8 cellular contexts compared by ENCODE assay signal in the genomic region with DNA sequence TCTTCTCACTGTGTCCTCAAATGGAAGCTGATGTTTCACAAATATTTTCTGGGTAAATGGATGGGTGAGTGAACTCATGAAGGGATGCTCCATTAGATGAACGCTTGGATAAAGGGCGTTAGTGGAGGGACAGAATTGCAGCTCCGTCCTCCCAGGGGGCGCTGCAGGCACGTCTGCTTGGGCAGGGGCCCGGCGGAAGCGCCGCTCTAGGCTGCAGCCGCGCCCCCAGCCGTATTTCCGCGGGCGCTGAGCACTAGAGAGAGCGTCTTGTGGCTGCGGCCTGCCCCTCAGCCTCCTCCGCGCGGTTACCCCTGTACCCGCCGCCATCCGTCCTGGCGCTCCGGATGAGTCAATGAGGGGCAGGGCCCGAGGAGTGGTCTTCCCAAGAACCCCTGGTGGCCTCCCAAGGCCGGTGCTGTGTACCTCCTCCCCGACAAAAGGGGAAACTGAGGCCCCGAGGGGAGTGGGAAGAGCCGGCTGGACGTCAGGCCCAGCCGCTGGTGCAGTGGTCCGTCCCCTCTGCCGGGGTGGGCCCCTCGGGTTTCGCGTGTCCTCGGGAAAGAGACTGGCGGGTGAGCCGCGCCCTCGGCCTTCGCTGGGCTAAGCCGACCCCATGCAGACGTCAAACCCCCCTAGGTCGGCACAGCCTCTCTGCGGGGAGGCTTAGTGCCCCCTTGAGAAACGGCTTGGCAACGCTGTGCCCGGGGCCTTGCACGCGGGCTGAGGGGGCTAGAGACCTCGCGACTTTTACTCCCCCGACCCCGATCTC. TPM values are rescaled to one million over a fixed set of nuclear protein-coding genes. Genes with fewer than 3 reads are reported as not detected.
A peak's percentile ranks its signal among the peaks of the same experiment; 100 is the strongest.
DNase-seq lines count a peak whose midpoint lies in the region; ATAC-seq, FAIRE-seq and TF ChIP-seq lines count a peak whose summit lies in the region.

No MANE protein-coding gene starts in this region.

- H3F3A ChIP-seq in Loucy (ENCODE audit: low read depth) = no peaks in the 10 kb centered on the region

- peaks cover 13% of the 10 kb centered on the region for H3K36me3 Mint-ChIP-seq in natural killer cell treated with Interleukin-12 subunit alpha and Interleukin-12 subunit beta and Interleukin-15 and Interleukin-18, amount 100 ng/mL, for 72 hours

- H3K27ac ChIP-seq in RWPE1 = peak overlapping the region; percentile 67

- no peaks in the 10 kb centered on the region for H3K27me3 ChIP-seq in Loucy (ENCODE audit: insufficient read depth, low read length, poor library complexity, severe bottlenecking)

- no peak for FAIRE-seq in H54 (lab: Jason Lieb, UNC)

- H3K9me3 Mint-ChIP-seq in natural killer cell treated with Interleukin-12 subunit alpha and Interleukin-12 subunit beta and Interleukin-15 and Interleukin-18, amount 100 ng/mL, for 72 hours = no peaks in the 10 kb centered on the region

- H3K9me2 ChIP-seq in Loucy (replicated peaks; ENCODE audit: low read depth, low read length) = no peaks in the 10 kb centered on the region

- peak overlapping the region; percentile 91 for H3K9ac ChIP-seq in Loucy (ENCODE audit: low read depth, low read length, poor library complexity, severe bottlenecking)

- peaks cover 20% of the 10 kb centered on the region in 2 donors for H3K4me1 Mint-ChIP-seq in natural killer cell treated with Interleukin-12 subunit alpha and Interleukin-12 subunit beta and Interleukin-15 and Interleukin-18, amount 100 ng/mL, for 72 hours (ENCODE audit: low read depth in 2 of 2)

- peak; percentile 91 for DNase-seq in EL
- DNase-seq in H54 (ENCODE audit: insufficient read length, low spot score) = peak; percentile 50
- peak; percentile 94 for DNase-seq in RWPE1 (ENCODE audit: low spot score)
- peak; percentile 92 for DNase-seq in activated T-helper 9 cell treated with anti-CD3 and anti-CD28 coated beads, Interleukin-2, amount 50 U/mL, for 16 hours (ENCODE audit: low read depth)
- peak; percentile 94 for DNase-seq in fibroblast of the aortic adventitia (ENCODE audit: low read depth)
- DNase-seq in natural killer cell treated with Interleukin-12 subunit alpha and Interleukin-12 subunit beta and Interleukin-15 and Interleukin-18, amount 100 ng/mL, for 72 hours (ENCODE audit: low spot score) = peak; percentile 96
- DNase-seq in stimulated activated naive CD4-positive, alpha-beta T cell (lab: John Stamatoyannopoulos, UW) = peak; percentile 79 to 91 (median 86)

- peak overlapping the region; percentile 81 for H3K4me3 ChIP-seq in Loucy (ENCODE audit: low read length, poor library complexity, severe bottlenecking)
- H3K4me3 ChIP-seq in fibroblast of the aortic adventitia (ENCODE audit: low read depth, low read length) = peak overlapping the region; percentile 77

- TF ChIP-seq CTCF in Loucy (conservative IDR thresholded peaks at IDR 0.05; ENCODE audit: low read length) (peak; percentile 87), RWPE1 (conservative IDR thresholded peaks at IDR 0.05; ENCODE audit: low read depth) (peak; percentile 99), fibroblast of the aortic adventitia (IDR thresholded peaks at IDR 0.05; ENCODE audit: insufficient read depth, low read length) (peak; percentile 92)

- peak overlapping the region; percentile 96 for H2AFZ ChIP-seq in Loucy (ENCODE audit: low read length)

- no peaks in the 10 kb centered on the region for H4K20me1 ChIP-seq in Loucy (ENCODE audit: insufficient read depth, low read length, poor library complexity, severe bottlenecking)

- H3K4me3 Mint-ChIP-seq in natural killer cell treated with Interleukin-12 subunit alpha and Interleukin-12 subunit beta and Interleukin-15 and Interleukin-18, amount 100 ng/mL, for 72 hours = peak overlapping the region; percentile 83

- peak; percentile 98 to 99 for ATAC-seq in natural killer cell treated with Interleukin-12 subunit alpha and Interleukin-12 subunit beta and Interleukin-15 and Interleukin-18, amount 100 ng/mL, for 72 hours

- H3K4me2 ChIP-seq in Loucy (ENCODE audit: low read depth, low read length, poor library complexity, severe bottlenecking) = peak overlapping the region; percentile 85

- H3K27me3 Mint-ChIP-seq in natural killer cell treated with Interleukin-12 subunit alpha and Interleukin-12 subunit beta and Interleukin-15 and Interleukin-18, amount 100 ng/mL, for 72 hours = peaks cover 12 to 13% of the 10 kb centered on the region in 2 donors

- H3K79me2 ChIP-seq in Loucy (ENCODE audit: insufficient read depth, low read length) = peaks cover 31% of the 10 kb centered on the region

- H3K36me3 ChIP-seq in Loucy (ENCODE audit: insufficient read depth, low read length) = peaks cover 8% of the 10 kb centered on the region; the same call in 1 of the 2 replicates

- POLR2A ChIA-PET in RWPE1 (lab: Yijun Ruan, JAX; ENCODE audit: low non-redundant PET) = interaction anchor here (0.6 to 2.1 kb wide), 4 partner anchors 12 to 792 kb away, joined by 3 to 23 read pairs (median 4); partner anchors contain the start of genes RALGAPB and SNHG17

- H3K27ac Mint-ChIP-seq in natural killer cell treated with Interleukin-12 subunit alpha and Interleukin-12 subunit beta and Interleukin-15 and Interleukin-18, amount 100 ng/mL, for 72 hours = peak overlapping the region; percentile 82 to 89

- no peaks in the 10 kb centered on the region for H3K9me3 ChIP-seq in Loucy (ENCODE audit: insufficient read depth, low read depth, low read length)

- peaks cover 26% of the 10 kb centered on the region for H3K4me1 ChIP-seq in Loucy (ENCODE audit: insufficient read depth, low read length, poor library complexity, severe bottlenecking)

- TF ChIP-seq POLR2A in H54 (IDR thresholded peaks at IDR 0.05; ENCODE audit: low read depth, low read length) = peak; percentile 93

- CTCF ChIA-PET in RWPE1 (lab: Yijun Ruan, JAX) = interaction anchor here (0.5 to 2.8 kb wide), 19 partner anchors 9 to 933 kb away, joined by 3 to 40 read pairs (median 4); partner anchors contain the start of genes RALGAPB and SNHG17

RNA-seq across cellular contexts. Expression of gene SNHG17, which starts 11.5 kb away (rescaled TPM):
- 7.4 and 8.4 TPM in 2 replicates for total RNA-seq in fibroblast of the aortic adventitia (ENCODE audit: low replicate concordance)
- 100 to 1,000 TPM in 1 of 2 donors, 10 to 100 TPM in 1; 71.4 to 182 TPM for total RNA-seq in natural killer cell treated with Interleukin-12 subunit alpha and Interleukin-12 subunit beta and Interleukin-15 and Interleukin-18, amount 100 ng/mL, for 72 hours

RNA-seq across cellular contexts. Expression of gene RALGAPB, which starts 26.0 kb away (rescaled TPM):
- 48.7 and 49.0 TPM in 2 replicates for total RNA-seq in fibroblast of the aortic adventitia (ENCODE audit: low replicate concordance)
- 10 to 100 TPM; 37.7 to 41.4 TPM for total RNA-seq in natural killer cell treated with Interleukin-12 subunit alpha and Interleukin-12 subunit beta and Interleukin-15 and Interleukin-18, amount 100 ng/mL, for 72 hours

Comparison
In these comparisons a context has a peak if more than half of its experiments do, and no peak if none do; other contexts are left out.
1. Peak in every context shown above with its lines: DNase-seq, ATAC-seq, H3K4me3 ChIP-seq and H3K27ac ChIP-seq.